19 cellular contexts compared by ENCODE assay signal in genomic region chr20:63043348-63044203, GRCh38. TPM values are rescaled to one million over a fixed set of nuclear protein-coding genes. Genes with fewer than 3 reads are reported as not detected.
DNase-seq lines count a peak whose midpoint lies in the region; ATAC-seq, FAIRE-seq and TF ChIP-seq lines count a peak whose summit lies in the region.
"Had no signal": no experiment of that assay in that cellular context is flagged by ENCODE, and none has a peak within 500 bp of the region (broad histone marks: within the 10 kb centered on the region; RNA-seq: fewer than 3 reads in every experiment).

No MANE protein-coding gene starts in this region.

- FAIRE-seq in K562 (lab: Jason Lieb, UNC) (no peak), HepG2 (lab: Jason Lieb, UNC) (no peak)
- FAIRE-seq: G401.6 had no signal

- H3K36me3 ChIP-seq in K562 (ENCODE audit: control insufficient read depth, insufficient read depth, low read length) (no peaks in the 10 kb centered on the region), HepG2 (replicated peaks in 1 of 2; ENCODE audit: control insufficient read depth in 1 of 2, insufficient read depth in 2 of 2, low read length in 2 of 2) (no peaks in the 10 kb centered on the region)

- H3K9me3 Mint-ChIP-seq in natural killer cell treated with Interleukin-12 subunit alpha and Interleukin-12 subunit beta and Interleukin-15 and Interleukin-18, amount 100 ng/mL, for 72 hours = no peaks in the 10 kb centered on the region
- H3K9me3 Mint-ChIP-seq in natural killer cell (no peaks in the 10 kb centered on the region), T-cell (no peaks in the 10 kb centered on the region)
- peaks cover 0 to 2% (median 0%) of the 10 kb centered on the region in 9 donors for H3K9me3 Mint-ChIP-seq in naive thymus-derived CD8-positive, alpha-beta T cell

- no peak overlapping the region for H3K27ac ChIP-seq in K562 (ENCODE audit: extremely low read depth, low read depth, low read length)
- no peak overlapping the region for H3K27ac ChIP-seq in HepG2 (ENCODE audit: extremely low read length, insufficient read depth, low read length)
- H3K27ac ChIP-seq: KMS-11 had no signal

- 2% methylated on average over 55 of the region's 64 CpGs for WGBS in K562 (ENCODE audit: insufficient coverage, low coverage, missing lambda C conversion rate)
- 31% methylated on average over 53 of the region's 64 CpGs for WGBS in HepG2 (ENCODE audit: low lambda C conversion rate)

- H3K4me3 Mint-ChIP-seq in natural killer cell treated with Interleukin-12 subunit alpha and Interleukin-12 subunit beta and Interleukin-15 and Interleukin-18, amount 100 ng/mL, for 72 hours = no peak overlapping the region
- H3K4me3 Mint-ChIP-seq in natural killer cell = no peak overlapping the region
- H3K4me3 Mint-ChIP-seq in naive thymus-derived CD8-positive, alpha-beta T cell = no peak overlapping the region
- no peak overlapping the region for H3K4me3 Mint-ChIP-seq in T-cell
- H3K4me3 Mint-ChIP-seq: CD14-positive monocyte, HFFc6 had no signal

- peaks cover 19 to 33% of the 10 kb centered on the region in 2 donors for H3K27me3 Mint-ChIP-seq in natural killer cell treated with Interleukin-12 subunit alpha and Interleukin-12 subunit beta and Interleukin-15 and Interleukin-18, amount 100 ng/mL, for 72 hours
- peaks cover 20 to 36% of the 10 kb centered on the region in 2 donors for H3K27me3 Mint-ChIP-seq in natural killer cell (ENCODE audit: low read depth in 2 of 2)
- H3K27me3 Mint-ChIP-seq in naive thymus-derived CD8-positive, alpha-beta T cell = peaks cover 5 to 53% (median 18%) of the 10 kb centered on the region in 5 donors
- peaks cover 13 to 47% of the 10 kb centered on the region in 2 donors for H3K27me3 Mint-ChIP-seq in T-cell

- no peak overlapping the region for H3K27ac Mint-ChIP-seq in natural killer cell treated with Interleukin-12 subunit alpha and Interleukin-12 subunit beta and Interleukin-15 and Interleukin-18, amount 100 ng/mL, for 72 hours
- no peak overlapping the region for H3K27ac Mint-ChIP-seq in natural killer cell
- no peak overlapping the region for H3K27ac Mint-ChIP-seq in naive thymus-derived CD8-positive, alpha-beta T cell
- H3K27ac Mint-ChIP-seq in T-cell = no peak overlapping the region
- H3K27ac Mint-ChIP-seq: CD14-positive monocyte, HFFc6 had no signal

- H3K27me3 ChIP-seq in K562 (ENCODE audit: control insufficient read depth in 2 of 2, insufficient read depth in 2 of 2, low read length in 2 of 2) (peaks cover 39 to 65% of the 10 kb centered on the region in 2 experiments), HepG2 (ENCODE audit: control insufficient read depth in 1 of 2, insufficient read depth in 2 of 2, low read length in 2 of 2) (peaks cover 21 to 93% of the 10 kb centered on the region in 2 experiments)

- no peaks in the 10 kb centered on the region for H3K36me3 Mint-ChIP-seq in natural killer cell treated with Interleukin-12 subunit alpha and Interleukin-12 subunit beta and Interleukin-15 and Interleukin-18, amount 100 ng/mL, for 72 hours
- no peaks in the 10 kb centered on the region for H3K36me3 Mint-ChIP-seq in natural killer cell
- no peaks in the 10 kb centered on the region for H3K36me3 Mint-ChIP-seq in naive thymus-derived CD8-positive, alpha-beta T cell
- H3K36me3 Mint-ChIP-seq in T-cell = no peaks in the 10 kb centered on the region
- H3K36me3 Mint-ChIP-seq: CD14-positive monocyte had no signal

- no peaks in the 10 kb centered on the region for H3K4me1 Mint-ChIP-seq in natural killer cell treated with Interleukin-12 subunit alpha and Interleukin-12 subunit beta and Interleukin-15 and Interleukin-18, amount 100 ng/mL, for 72 hours (ENCODE audit: low read depth in 2 of 2)
- no peaks in the 10 kb centered on the region for H3K4me1 Mint-ChIP-seq in natural killer cell
- no peaks in the 10 kb centered on the region for H3K4me1 Mint-ChIP-seq in naive thymus-derived CD8-positive, alpha-beta T cell
- no peaks in the 10 kb centered on the region for H3K4me1 Mint-ChIP-seq in T-cell
- H3K4me1 Mint-ChIP-seq: CD14-positive monocyte had no signal

- H2AFZ ChIP-seq in K562 (ENCODE audit: low read depth, low read length) (no peak overlapping the region), HepG2 (ENCODE audit: low read length) (no peak overlapping the region)

- peaks cover 5% of the 10 kb centered on the region for H4K20me1 ChIP-seq in K562 (replicated peaks; ENCODE audit: control insufficient read depth, insufficient read depth, low read length)
- H4K20me1 ChIP-seq in HepG2 (ENCODE audit: insufficient read depth, low read length) = no peaks in the 10 kb centered on the region; the same call in 1 of the 2 replicates

- in situ Hi-C loops in K562 (cut with MboI) = no loop called here
- in situ Hi-C loops in HepG2 (cut with HindIII; ENCODE audit: extremely low pct_ligation_motif_present, low pct_unique_long_range_greater_than_20kb) = no loop called here

- POLR2A ChIA-PET in K562 (lab: Yijun Ruan, JAX) (interaction anchor here (0.6 kb wide), 2 partner anchors 11 to 13 kb away, joined by 3 read pairs; no protein-coding TSS in a partner anchor), HepG2 (lab: Yijun Ruan, JAX) (no interaction called here), T-cell (lab: Charles Lee) (no interaction called here)
- POLR2A ChIA-PET in naive thymus-derived CD8-positive, alpha-beta T cell (lab: Charles Lee) = no interaction called here

- CTCF ChIA-PET in K562 (lab: Yijun Ruan, JAX; ENCODE audit: low intra/inter-chr PET ratio) (interaction anchor here (0.6 kb wide), 1 partner anchor 500 kb away, joined by 3 read pairs; no protein-coding TSS in a partner anchor), HepG2 (lab: Yijun Ruan, JAX; ENCODE audit: low intra/inter-chr PET ratio, low total read pairs) (no interaction called here), T-cell (lab: Charles Lee) (no interaction called here)

- H3K9me1 ChIP-seq in K562 (ENCODE audit: control insufficient read depth, insufficient read depth, low read length) = no peaks in the 10 kb centered on the region

- TF ChIP-seq EP300 in K562 (IDR thresholded peaks at IDR 0.05; ENCODE audit: low read length) (no peak), HepG2 (IDR thresholded peaks at IDR 0.05; ENCODE audit: low read depth in 2 of 2, low read length in 2 of 2) (no peak), HepG2 (CRISPR knock-in tag; IDR thresholded peaks at IDR 0.05; ENCODE audit: borderline replicate concordance) (no peak)

- H3K4me2 ChIP-seq in K562 (ENCODE audit: insufficient read depth, low read length) = no peak overlapping the region
- no peak overlapping the region for H3K4me2 ChIP-seq in HepG2 (ENCODE audit: low read depth, low read length)
- H3K4me2 ChIP-seq: KMS-11 had no signal

- intact Hi-C loops in natural killer cell (cut with micrococcal nuclease) (no loop called here), K562 (cut with micrococcal nuclease) (no loop called here), HepG2 (cut with micrococcal nuclease; ENCODE audit: unreplicated experiment) (no loop called here)

- no peaks in the 10 kb centered on the region for H3K9me3 ChIP-seq in K562 (replicated peaks; ENCODE audit: control insufficient read depth, insufficient read depth, low read depth, low read length)
- no peaks in the 10 kb centered on the region for H3K9me3 ChIP-seq in HepG2 (ENCODE audit: low read length)

- no peak for ATAC-seq in natural killer cell treated with Interleukin-12 subunit alpha and Interleukin-12 subunit beta and Interleukin-15 and Interleukin-18, amount 100 ng/mL, for 72 hours
- ATAC-seq in natural killer cell (no peak), K562 (no peak), HepG2 (no peak), HG03039 (IDR thresholded peaks at IDR 0.05; ENCODE audit: unreplicated experiment) (no peak), T-cell (replicated peaks in 1 of 4) (no peak)
- no peak for ATAC-seq in naive thymus-derived CD8-positive, alpha-beta T cell

- H3K9ac ChIP-seq in K562 (ENCODE audit: insufficient read depth in 1 of 2, low read depth in 2 of 2, low read length in 2 of 2) (no peak overlapping the region), HepG2 (ENCODE audit: insufficient read depth, low read depth, low read length) (no peak overlapping the region)
- H3K9ac ChIP-seq: KMS-11 had no signal

- H3K4me1 ChIP-seq in K562 (replicated peaks in 1 of 2; ENCODE audit: control insufficient read depth in 2 of 2, insufficient read depth in 2 of 2, low read length in 2 of 2) = peaks cover 0 to 10% of the 10 kb centered on the region in 2 experiments; a peak in 1 of 5 replicates
- H3K4me1 ChIP-seq in HepG2 (ENCODE audit: insufficient read depth, low read length) = no peaks in the 10 kb centered on the region

- H3K79me2 ChIP-seq in K562 (ENCODE audit: control insufficient read depth, insufficient read depth, low read length) (no peaks in the 10 kb centered on the region), HepG2 (ENCODE audit: insufficient read depth, low read length) (no peaks in the 10 kb centered on the region)

- H3K4me3 ChIP-seq in K562 (no peak overlapping the region), HepG2 (replicated peaks in 1 of 3; ENCODE audit: insufficient read depth in 1 of 3, low read depth in 2 of 3, low read length in 3 of 3) (no peak overlapping the region)

- DNase-seq in natural killer cell treated with Interleukin-12 subunit alpha and Interleukin-12 subunit beta and Interleukin-15 and Interleukin-18, amount 100 ng/mL, for 72 hours (ENCODE audit: low spot score) = peak; percentile 53
- DNase-seq in natural killer cell (no peak), K562 (ENCODE audit: extremely low read depth in 1 of 4, low spot score in 3 of 4) (no peak), HepG2 (ENCODE audit: low spot score) (no peak), T-cell (no peak)
- no peak for DNase-seq in naive thymus-derived CD8-positive, alpha-beta T cell
- DNase-seq: DMS 273 treated with DMSO at 0.1 percent for 48 hours, HFFc6, NCI-H187 treated with DMSO at 0.1 percent for 48 hours, NCI-H226, NCI-H524, NCI-H82 had no signal

- TF ChIP-seq RAD21 in K562 (CRISPR knock-in tag; conservative IDR thresholded peaks at IDR 0.05 in 1 of 2, IDR thresholded peaks at IDR 0.05 in 1 of 2) = no peak
- no peak for TF ChIP-seq RAD21 in HepG2 (CRISPR knock-in tag; IDR thresholded peaks at IDR 0.05)

- TF ChIP-seq POLR2A in K562 (conservative IDR thresholded peaks at IDR 0.05) = no peak
- no peak for TF ChIP-seq POLR2A in HepG2 (IDR thresholded peaks at IDR 0.05; ENCODE audit: insufficient read depth in 1 of 2, low read depth in 2 of 2, low read length in 2 of 2)

- BruUV-seq in K562 (replicated peaks; lab: Mats Ljungman, UMichigan) (no TSS peak), HepG2 (replicated peaks; lab: Mats Ljungman, UMichigan) (no TSS peak)

- no peak for TF ChIP-seq CTCF in natural killer cell (IDR thresholded peaks at IDR 0.05)
- no peak for TF ChIP-seq CTCF in K562 (IDR thresholded peaks at IDR 0.05 in 2 of 3, conservative IDR thresholded peaks at IDR 0.05 in 1 of 3; ENCODE audit: insufficient read depth in 2 of 3, low read depth in 1 of 3, low read length in 3 of 3)
- no peak for TF ChIP-seq CTCF in HepG2 (CRISPR knock-in tag; IDR thresholded peaks at IDR 0.05)

RNA-seq across cellular contexts. Expression of gene BHLHE23, which starts 36.8 kb away (rescaled TPM):
- total RNA-seq in natural killer cell treated with Interleukin-12 subunit alpha and Interleukin-12 subunit beta and Interleukin-15 and Interleukin-18, amount 100 ng/mL, for 72 hours = not detected
- total RNA-seq in natural killer cell (not detected), K562 (2014; rRNA removed) (not detected in 2 replicates), K562 (2014; rRNA removed; fragmentation: Illumina TruSeq; extraction: Trizol) (not detected in 2 replicates), K562 (2015; rRNA removed; fragmentation: Illumina TruSeq; extraction: Trizol) (not detected in 2 replicates), K562 (2021) (not detected in 2 replicates), HepG2 (2016; rRNA removed; fragmentation: Illumina TruSeq; extraction: Trizol) (not detected in 2 replicates), T-cell (not detected)
- not detected in 2 replicates for total RNA-seq in K562 (2011; cell fraction: chromatin; rRNA removed; ENCODE audit: low replicate concordance)
- not detected in 2 replicates for total RNA-seq in K562 (2011; cell fraction: nucleolus; rRNA removed)
- total RNA-seq in K562 (2011; cell fraction: nucleoplasm; rRNA removed) = not detected in 2 replicates
- polyA plus RNA-seq in K562 (2011; rRNA removed) (not detected in 2 replicates), K562 (2014; fragmentation: Illumina TruSeq; extraction: Trizol) (not detected in 2 replicates), K562 (2014; fragmentation: Nextera tagmentation; extraction: Ambion mirVana) (not detected), K562 (2014; rRNA removed) (not detected in 2 replicates), HepG2 (2011; rRNA removed) (not detected in 2 replicates)
- not detected in 2 replicates for polyA plus RNA-seq in K562 (2011; cell fraction: cytosol; rRNA removed)
- polyA plus RNA-seq in K562 (2011; cell fraction: nucleus; rRNA removed) = not detected in 2 replicates
- polyA plus RNA-seq in K562 (2012) = not detected in 2 replicates
- not detected in 2 replicates for polyA minus RNA-seq in K562 (2011; rRNA and poly(A)+ RNA removed)
- polyA minus RNA-seq in K562 (2011; cell fraction: cytosol; rRNA and poly(A)+ RNA removed) = not detected in 2 replicates
- polyA minus RNA-seq in K562 (2011; cell fraction: nucleus; rRNA and poly(A)+ RNA removed) = not detected in 2 replicates
- not detected in 2 replicates for total RNA-seq in HepG2 (2016; cell fraction: cytosol; rRNA removed; fragmentation: Illumina TruSeq; extraction: Trizol; ENCODE audit: low read depth)
- not detected in 2 replicates for total RNA-seq in HepG2 (2016; cell fraction: insoluble cytoplasmic fraction; rRNA removed; fragmentation: Illumina TruSeq; extraction: Trizol)
- not detected in 2 replicates for total RNA-seq in HepG2 (2016; cell fraction: membrane; rRNA removed; fragmentation: Illumina TruSeq; extraction: Trizol)
- total RNA-seq in HepG2 (2016; cell fraction: nucleus; rRNA removed; fragmentation: Illumina TruSeq; extraction: Trizol) = not detected in 2 replicates
- not detected in 2 replicates for polyA plus RNA-seq in HepG2 (2011; cell fraction: cytosol; rRNA removed)
- not detected in 2 replicates for polyA plus RNA-seq in HepG2 (2011; cell fraction: nucleus; rRNA removed)
- not detected in 2 replicates for polyA plus RNA-seq in HepG2 (2012)
- not detected in 2 replicates for polyA plus RNA-seq in HepG2 (2016; cell fraction: cytosol; fragmentation: Illumina TruSeq; extraction: Trizol; ENCODE audit: low read depth)
- polyA plus RNA-seq in HepG2 (2016; cell fraction: insoluble cytoplasmic fraction; fragmentation: Illumina TruSeq; extraction: Trizol; ENCODE audit: low read depth) = not detected in 2 replicates
- polyA plus RNA-seq in HepG2 (2016; cell fraction: membrane; fragmentation: Illumina TruSeq; extraction: Trizol; ENCODE audit: low read depth) = not detected in 2 replicates
- not detected in 2 replicates for polyA plus RNA-seq in HepG2 (2016; cell fraction: nucleus; fragmentation: Illumina TruSeq; extraction: Trizol; ENCODE audit: insufficient read depth, low read depth)
- polyA minus RNA-seq in HepG2 (2011; rRNA and poly(A)+ RNA removed; ENCODE audit: low replicate concordance) = not detected in 2 replicates
- polyA minus RNA-seq in HepG2 (2011; cell fraction: cytosol; rRNA and poly(A)+ RNA removed) = not detected in 2 replicates
- polyA minus RNA-seq in HepG2 (2011; cell fraction: nucleus; rRNA and poly(A)+ RNA removed) = not detected in 2 replicates
- total RNA-seq in naive thymus-derived CD8-positive, alpha-beta T cell = not detected
- polyA plus RNA-seq in naive thymus-derived CD8-positive, alpha-beta T cell = not detected
- total RNA-seq: A673, HFFc6, M059J, RPMI7951 had no signal
- polyA plus RNA-seq: CD14-positive monocyte had no signal
